ENCODE assay signal across 11 cellular contexts in genomic region chr20:840503-840857, GRCh38. TPM values are rescaled to one million over a fixed set of nuclear protein-coding genes. Genes with fewer than 3 reads are reported as not detected.
DNase-seq lines count a peak whose midpoint lies in the region; ATAC-seq and TF ChIP-seq lines count a peak whose summit lies in the region.
"Had no signal": no experiment of that assay in that cellular context is flagged by ENCODE, and none has a peak within 500 bp of the region (broad histone marks: within the 10 kb centered on the region; RNA-seq: fewer than 3 reads in every experiment).

No MANE protein-coding gene starts in this region.

- H4K20me1 ChIP-seq in OCI-LY1 (ENCODE audit: insufficient read depth, low read length) (no peaks in the 10 kb centered on the region), mammary epithelial cell (ENCODE audit: insufficient read depth, low read length) (no peaks in the 10 kb centered on the region)

- intact Hi-C loops in CD8-positive, alpha-beta T cell (cut with DNase I, micrococcal nuclease): loop anchor here (10.0 kb wide), 4 partner anchors 516 to 1814 kb away; partner anchors contain the start of genes FKBP1A (in 1 of the 2), NOP56 (in 1 of the 2), SOX12 (in 1 of the 2) and STK35 (in 1 of the 2)
- intact Hi-C loops in mammary epithelial cell (cut with micrococcal nuclease) (no loop called here), sciatic nerve (cut with DNase I) (no loop called here)

- H3K36me3 Mint-ChIP-seq in CD8-positive, alpha-beta T cell: peaks cover 3% of the 10 kb centered on the region
- H3K36me3 Mint-ChIP-seq in naive thymus-derived CD8-positive, alpha-beta T cell: no peaks in the 10 kb centered on the region

- H3K4me1 ChIP-seq in CD8-positive, alpha-beta T cell (ENCODE audit: insufficient read depth, low read length): peaks cover 31% of the 10 kb centered on the region
- H3K4me1 ChIP-seq in OCI-LY1 (ENCODE audit: insufficient read depth, low read length, severe bottlenecking) (peaks cover 37% of the 10 kb centered on the region), mammary epithelial cell (ENCODE audit: insufficient read depth, low read length) (peaks cover 56% of the 10 kb centered on the region)

- POLR2A ChIA-PET in CD8-positive, alpha-beta T cell (lab: Charles Lee): no interaction called here
- POLR2A ChIA-PET in naive thymus-derived CD8-positive, alpha-beta T cell (lab: Charles Lee): interaction anchor here (0.6 to 1.2 kb wide), 3 partner anchors 9 to 26 kb away, joined by 4 to 5 read pairs (median 4); no protein-coding TSS in a partner anchor

- no peaks in the 10 kb centered on the region for H3K27me3 ChIP-seq in CD8-positive, alpha-beta T cell (ENCODE audit: insufficient read depth, low read length)
- H3K27me3 ChIP-seq in OCI-LY1 (ENCODE audit: insufficient read depth, low read length) (no peaks in the 10 kb centered on the region; the same call in 1 of the 2 replicates), mammary epithelial cell (ENCODE audit: insufficient read depth, low read length) (no peaks in the 10 kb centered on the region)

- H3K9me3 Mint-ChIP-seq in CD8-positive, alpha-beta T cell: no peaks in the 10 kb centered on the region
- H3K9me3 Mint-ChIP-seq in naive thymus-derived CD8-positive, alpha-beta T cell: no peaks in the 10 kb centered on the region

- ATAC-seq in CD8-positive, alpha-beta T cell: no peak
- no peak for ATAC-seq in naive thymus-derived CD8-positive, alpha-beta T cell
- ATAC-seq in sciatic nerve (no peak), GM19035 (IDR thresholded peaks at IDR 0.05; ENCODE audit: unreplicated experiment) (no peak)

- H3K4me3 ChIP-seq in CD8-positive, alpha-beta T cell (ENCODE audit: low read depth, low read length): no peak overlapping the region
- peak overlapping the region; percentile 58 for H3K4me3 ChIP-seq in OCI-LY1 (ENCODE audit: low read depth, low read length, poor library complexity, severe bottlenecking)
- H3K4me3 ChIP-seq in mammary epithelial cell (replicated peaks in 1 of 3; ENCODE audit: insufficient read depth in 1 of 3, low read depth in 2 of 3, low read length in 3 of 3): no peak overlapping the region

- H3K27me3 Mint-ChIP-seq in CD8-positive, alpha-beta T cell (ENCODE audit: low read depth): no peaks in the 10 kb centered on the region
- H3K27me3 Mint-ChIP-seq in naive thymus-derived CD8-positive, alpha-beta T cell: no peaks in the 10 kb centered on the region

- no peak overlapping the region for H3K27ac ChIP-seq in CD8-positive, alpha-beta T cell (ENCODE audit: low read depth, low read length)
- H3K27ac ChIP-seq in OCI-LY1 (ENCODE audit: low read depth, low read length, poor library complexity, severe bottlenecking) (no peak overlapping the region), mammary epithelial cell (ENCODE audit: insufficient read depth, low read depth, low read length) (no peak overlapping the region)

- H3K36me3 ChIP-seq in CD8-positive, alpha-beta T cell (ENCODE audit: insufficient read depth, low read length): no peaks in the 10 kb centered on the region
- H3K36me3 ChIP-seq in OCI-LY1 (ENCODE audit: insufficient read depth, low read length): no peaks in the 10 kb centered on the region
- no peaks in the 10 kb centered on the region for H3K36me3 ChIP-seq in mammary epithelial cell (ENCODE audit: insufficient read depth, low read length)
- H3K36me3 ChIP-seq: prostate gland had no signal

- no peaks in the 10 kb centered on the region for H3F3A ChIP-seq in OCI-LY1 (ENCODE audit: insufficient read depth, low read length)

- H3K79me2 ChIP-seq in OCI-LY1 (ENCODE audit: insufficient read depth, low read length) (no peaks in the 10 kb centered on the region), mammary epithelial cell (ENCODE audit: insufficient read depth, low read length) (peaks cover 93% of the 10 kb centered on the region)

- no peak overlapping the region for H3K27ac Mint-ChIP-seq in CD8-positive, alpha-beta T cell
- H3K27ac Mint-ChIP-seq in naive thymus-derived CD8-positive, alpha-beta T cell: peak overlapping the region in 5 of 10 donors; percentile 34 to 89 (median 69)

- in situ Hi-C loops in mammary epithelial cell (cut with MboI; ENCODE audit: low sequenced_read_pairs in 2 of 2): no loop called here

- H3K9me3 ChIP-seq in CD8-positive, alpha-beta T cell (ENCODE audit: low read length): no peaks in the 10 kb centered on the region
- H3K9me3 ChIP-seq in OCI-LY1 (ENCODE audit: low read length) (no peaks in the 10 kb centered on the region), mammary epithelial cell (replicated peaks; ENCODE audit: insufficient read depth, low read length) (no peaks in the 10 kb centered on the region)
- H3K9me3 ChIP-seq: prostate gland had no signal

- BruUV-seq in mammary epithelial cell (replicated peaks; lab: Mats Ljungman, UMichigan): no TSS peak

- dilution Hi-C loops in mammary epithelial cell (cut with HindIII; ENCODE audit: low sequenced_read_pairs): no loop called here

- DNase-seq in CD8-positive, alpha-beta T cell: no peak
- DNase-seq in mammary epithelial cell (no peak), sciatic nerve (ENCODE audit: low spot score) (no peak), NCI-H82 treated with DMSO at 0.1 percent for 48 hours (lab: John Stamatoyannopoulos, UW; ENCODE audit: unreplicated experiment) (no peak), NCI-H1694 treated with DMSO at 0.1 percent for 48 hours (lab: John Stamatoyannopoulos, UW) (no peak)
- DNase-seq in naive thymus-derived CD8-positive, alpha-beta T cell: no peak
- DNase-seq: MV-4-11, SHP77 treated with DMSO at 0.1 percent for 48 hours had no signal

- CTCF ChIA-PET in CD8-positive, alpha-beta T cell (lab: Charles Lee): interaction anchor here (0.6 to 2.6 kb wide), 3 partner anchors 10 to 116 kb away, joined by 3 to 9 read pairs (median 6); no protein-coding TSS in a partner anchor
- CTCF ChIA-PET in mammary epithelial cell (lab: Charles Lee; ENCODE audit: low non-redundant PET): no interaction called here

- peak overlapping the region; percentile 65; the same call in 1 of the 2 replicates for H3K4me2 ChIP-seq in OCI-LY1 (ENCODE audit: low read length)
- peak overlapping the region; percentile 97 for H3K4me2 ChIP-seq in mammary epithelial cell (ENCODE audit: insufficient read depth, low read depth, low read length)

- H3K9ac ChIP-seq in OCI-LY1 (ENCODE audit: low read length) (no peak overlapping the region; the same call in 1 of the 2 replicates), mammary epithelial cell (ENCODE audit: insufficient read depth, low read length) (no peak overlapping the region)

- peaks cover 47% of the 10 kb centered on the region for H3K4me1 Mint-ChIP-seq in CD8-positive, alpha-beta T cell (ENCODE audit: low read depth)
- H3K4me1 Mint-ChIP-seq in naive thymus-derived CD8-positive, alpha-beta T cell: peaks cover 19 to 60% (median 54%) of the 10 kb centered on the region in 4 donors

- TF ChIP-seq CTCF in CD8-positive, alpha-beta T cell (IDR thresholded peaks at IDR 0.05): no peak
- TF ChIP-seq CTCF in OCI-LY1 (IDR thresholded peaks at IDR 0.05; ENCODE audit: low read length): no peak
- no peak for TF ChIP-seq CTCF in mammary epithelial cell (conservative IDR thresholded peaks at IDR 0.05 in 1 of 2, IDR thresholded peaks at IDR 0.05 in 1 of 2; ENCODE audit: extremely low read depth in 1 of 2, insufficient read depth in 1 of 2, low read depth in 1 of 2, low read length in 2 of 2)

- WGBS in mammary epithelial cell (ENCODE audit: low coverage, missing lambda C conversion rate): 92% methylated on average over 7 of the region's 7 CpGs

- H2AFZ ChIP-seq in OCI-LY1 (ENCODE audit: low read length) (no peak overlapping the region), mammary epithelial cell (ENCODE audit: low read depth, low read length) (peak overlapping the region; percentile 69)

- no peaks in the 10 kb centered on the region for H3K9me2 ChIP-seq in OCI-LY1 (ENCODE audit: low read depth, low read length)

- H3K4me3 Mint-ChIP-seq in CD8-positive, alpha-beta T cell: peak overlapping the region; percentile 76
- H3K4me3 Mint-ChIP-seq in naive thymus-derived CD8-positive, alpha-beta T cell: peak overlapping the region; percentile 61 to 85 (median 70)

RNA-seq across cellular contexts. Expression of gene FAM110A, which starts 7.0 kb away (rescaled TPM):
- total RNA-seq in CD8-positive, alpha-beta T cell: 1 to 10 TPM; 6.7 to 7.7 TPM
- total RNA-seq in mammary epithelial cell (10 to 100 TPM in 1 of 2 donors, 1 to 10 TPM in 1; 6.5 to 23.0 TPM), sciatic nerve (4.2 TPM)
- polyA plus RNA-seq in mammary epithelial cell: 14.9 TPM
- 7.6 TPM for polyA minus RNA-seq in mammary epithelial cell
- 10 to 100 TPM; 20.3 to 24.5 TPM for total RNA-seq in naive thymus-derived CD8-positive, alpha-beta T cell
- 10 to 100 TPM in 1 of 3 donors, 1 to 10 TPM in 2; 4.5 to 21.4 (median 9.4) TPM for polyA plus RNA-seq in naive thymus-derived CD8-positive, alpha-beta T cell

Comparison
In these comparisons a context has a peak if more than half of its experiments do, and no peak if none do; other contexts are left out.
1. intact Hi-C loops: an anchor here in CD8-positive, alpha-beta T cell (10.0 kb wide); none called in mammary epithelial cell and sciatic nerve.